27 cellular contexts compared by ENCODE assay signal in the genomic region with DNA sequence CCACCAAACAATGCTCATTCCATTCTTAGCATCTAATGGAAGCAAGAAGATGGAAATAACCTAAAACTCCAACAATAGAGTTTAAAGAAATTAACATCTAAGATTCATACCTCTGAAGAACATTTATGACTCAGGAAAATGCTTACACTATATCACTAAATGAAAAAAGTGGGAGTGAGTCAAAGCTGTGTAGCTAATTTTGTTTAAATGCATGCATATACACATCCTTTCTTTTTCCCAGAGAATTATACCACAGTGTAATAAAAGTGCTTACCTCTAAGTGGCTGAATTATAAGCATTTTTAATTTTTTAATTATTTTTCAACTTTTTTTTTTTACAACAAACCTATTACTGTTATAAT.
"Had no signal": no experiment of that assay in that cellular context is flagged by ENCODE, and none has a peak within 500 bp of the region (broad histone marks: within the 10 kb centered on the region; RNA-seq: fewer than 3 reads in every experiment).

No MANE protein-coding gene starts in this region.

- FAIRE-seq: endothelial cell of umbilical vein, urothelium cell line had no signal

- H3K9me3 ChIP-seq: body of pancreas, testis had no signal

- H3K36me3 Mint-ChIP-seq: natural killer cell, neural progenitor cell had no signal

- H3K4me3 Mint-ChIP-seq: activated CD4-positive, alpha-beta T cell treated with anti-CD3 and anti-CD28 coated beads for 36 hours; activated CD8-positive, alpha-beta memory T cell treated with anti-CD3 and anti-CD28 coated beads, Interleukin-2, amount 10 ng/mL, durations not matched to agents 7 days and 5 days; activated CD8-positive, alpha-beta T cell treated with anti-CD3 and anti-CD28 coated beads, Interleukin-2, amount 10 ng/mL, durations not matched to agents 7 days and 5 days; effector memory CD8-positive, alpha-beta T cell; natural killer cell; neural progenitor cell had no signal

- H3K27ac ChIP-seq: body of pancreas, coronary artery, heart right ventricle, neural progenitor cell, testis, transverse colon had no signal

- H3K36me3 ChIP-seq: heart right ventricle, neural progenitor cell, transverse colon had no signal

- H3K27me3 ChIP-seq: body of pancreas, heart right ventricle, neural progenitor cell, testis, transverse colon had no signal

- H3K4me2 ChIP-seq: neural progenitor cell had no signal

- H3K4me1 ChIP-seq: neural progenitor cell, testis had no signal

- DNase-seq: activated CD4-positive, alpha-beta T cell treated with anti-CD3 and anti-CD28 coated beads for 36 hours; activated CD4-positive, CD25-positive, alpha-beta regulatory T cell; activated CD8-positive, alpha-beta memory T cell treated with anti-CD3 and anti-CD28 coated beads, Interleukin-2, amount 10 ng/mL, durations not matched to agents 7 days and 5 days; activated CD8-positive, alpha-beta T cell treated with anti-CD3 and anti-CD28 coated beads, Interleukin-2, amount 10 ng/mL, durations not matched to agents 7 days and 5 days; activated naive CD4-positive, alpha-beta T cell; activated T-cell treated with anti-CD3 and anti-CD28 coated beads, Interleukin-2, amount 50 U/mL, for 48 hours; aorta; body of pancreas; effector memory CD8-positive, alpha-beta T cell; foreskin melanocyte; heart right ventricle; mesenchymal stem cell; natural killer cell; occipital lobe; right cardiac atrium; stimulated activated CD4-positive, alpha-beta T cell treated with anti-CD3 and anti-CD28 coated beads, Interleukin-15, amount 100 ng/mL, for 24 hours; stimulated activated CD4-positive, alpha-beta T cell treated with anti-CD3 and anti-CD28 coated beads, Interleukin-2, amount 100 ng/mL, for 24 hours; stimulated activated naive CD4-positive, alpha-beta T cell treated with Interleukin-2 at 50 U/mL for 16 hours; testis; transverse colon had no signal

- H2AFZ ChIP-seq: neural progenitor cell had no signal

- H3K4me1 Mint-ChIP-seq: activated CD4-positive, alpha-beta T cell treated with anti-CD3 and anti-CD28 coated beads for 36 hours; activated CD8-positive, alpha-beta memory T cell treated with anti-CD3 and anti-CD28 coated beads, Interleukin-2, amount 10 ng/mL, durations not matched to agents 7 days and 5 days; natural killer cell had no signal

- H3K9me3 Mint-ChIP-seq: effector memory CD8-positive, alpha-beta T cell had no signal

- H3K4me3 ChIP-seq: body of pancreas, coronary artery, heart right ventricle, neural progenitor cell, testis, transverse colon had no signal

- H3K9ac ChIP-seq: neural progenitor cell had no signal

- H3K27ac Mint-ChIP-seq: activated CD4-positive, alpha-beta T cell treated with anti-CD3 and anti-CD28 coated beads for 36 hours; activated CD8-positive, alpha-beta memory T cell treated with anti-CD3 and anti-CD28 coated beads, Interleukin-2, amount 10 ng/mL, durations not matched to agents 7 days and 5 days; activated CD8-positive, alpha-beta T cell treated with anti-CD3 and anti-CD28 coated beads, Interleukin-2, amount 10 ng/mL, durations not matched to agents 7 days and 5 days; activated naive CD4-positive, alpha-beta T cell treated with anti-CD3 and anti-CD28 coated beads, Interleukin-2, amount 50 U/mL, for 72 hours; activated T-helper 2 cell treated with anti-CD3 and anti-CD28 coated beads, Interferon-gamma antibody, Interleukin-2, Interleukin-4, amounts not matched to agents 10 μg/mL and 5 μg/mL and 100 μg/mL, durations not matched to agents 14 hours and 24 hours and 36 hours; effector memory CD8-positive, alpha-beta T cell; natural killer cell; neural progenitor cell had no signal

- ATAC-seq: activated CD4-positive, alpha-beta T cell treated with anti-CD3 and anti-CD28 coated beads for 36 hours; activated CD8-positive, alpha-beta memory T cell treated with anti-CD3 and anti-CD28 coated beads, Interleukin-2, amount 10 ng/mL, durations not matched to agents 7 days and 5 days; activated CD8-positive, alpha-beta T cell treated with anti-CD3 and anti-CD28 coated beads, Interleukin-2, amount 10 ng/mL, durations not matched to agents 7 days and 5 days; activated naive CD4-positive, alpha-beta T cell treated with anti-CD3 and anti-CD28 coated beads, Interleukin-2, amount 50 U/mL, for 72 hours; body of pancreas; effector memory CD8-positive, alpha-beta T cell; esophagus mucosa; heart right ventricle; natural killer cell; right cardiac atrium had no signal
